Comparison of ENCODE assay signal across 18 cellular contexts in the genomic region with DNA sequence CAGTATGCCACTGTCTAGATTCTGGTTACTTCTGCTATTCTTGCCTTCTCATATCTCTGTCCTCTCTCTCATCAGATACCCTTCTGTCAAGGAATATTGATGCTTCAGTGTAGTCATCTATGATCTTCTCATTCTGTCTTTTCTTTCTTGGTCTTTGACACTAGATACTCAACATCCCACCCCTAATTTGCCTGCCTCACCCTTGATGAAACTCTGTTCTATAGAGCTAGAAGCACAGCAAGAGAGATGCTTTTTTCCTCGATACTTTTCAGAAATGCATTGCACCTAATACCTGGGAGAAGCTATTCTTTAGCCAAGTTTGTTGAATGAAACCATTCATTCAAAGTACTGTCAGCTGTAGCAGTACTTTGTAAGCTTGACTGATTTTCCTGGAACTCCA. TPM values are rescaled to one million over a fixed set of nuclear protein-coding genes. Genes with fewer than 3 reads are reported as not detected.
DNase-seq lines count a peak whose midpoint lies in the region; ATAC-seq, FAIRE-seq and TF ChIP-seq lines count a peak whose summit lies in the region.
"Had no signal": no experiment of that assay in that cellular context is flagged by ENCODE, and none has a peak within 500 bp of the region (broad histone marks: within the 10 kb centered on the region; RNA-seq: fewer than 3 reads in every experiment).

No MANE protein-coding gene starts in this region.

- TF ChIP-seq CTCF in HepG2 (CRISPR knock-in tag; IDR thresholded peaks at IDR 0.05) = no peak
- TF ChIP-seq CTCF in right lobe of liver (IDR thresholded peaks at IDR 0.05) = no peak
- no peak for TF ChIP-seq CTCF in OCI-LY7 (conservative IDR thresholded peaks at IDR 0.05; ENCODE audit: low read length)

- BruUV-seq in HepG2 (replicated peaks; lab: Mats Ljungman, UMichigan) (no TSS peak), OCI-LY7 (replicated peaks; lab: Mats Ljungman, UMichigan) (no TSS peak)

- no peaks in the 10 kb centered on the region for H3K27me3 Mint-ChIP-seq in memory B cell

- H2AFZ ChIP-seq in HepG2 (ENCODE audit: low read length) (no peak overlapping the region), OCI-LY7 (ENCODE audit: low read length) (no peak overlapping the region)

- H3K9ac ChIP-seq in HepG2 (ENCODE audit: insufficient read depth, low read depth, low read length) = no peak overlapping the region

- H3K4me1 ChIP-seq in HepG2 (ENCODE audit: insufficient read depth, low read length) = peaks cover 40% of the 10 kb centered on the region
- peaks cover 0 to 18% (median 6%) of the 10 kb centered on the region in 4 donors for H3K4me1 ChIP-seq in right lobe of liver
- H3K4me1 ChIP-seq in OCI-LY7 (ENCODE audit: insufficient read depth, low read length, poor library complexity, severe bottlenecking) = peaks cover 49% of the 10 kb centered on the region
- H3K4me1 ChIP-seq: BE2C had no signal

- H3K9me2 ChIP-seq in OCI-LY7 (ENCODE audit: insufficient read depth, low read length) = no peaks in the 10 kb centered on the region

- POLR2A ChIA-PET in HepG2 (lab: Yijun Ruan, JAX) (interaction anchor here (1.2 kb wide), 1 partner anchor 9 kb away, joined by 4 read pairs; no protein-coding TSS in a partner anchor), OCI-LY7 (lab: Charles Lee) (no interaction called here)

- H3K27ac ChIP-seq in HepG2 (ENCODE audit: extremely low read length, insufficient read depth, low read length) = no peak overlapping the region
- no peak overlapping the region for H3K27ac ChIP-seq in right lobe of liver
- H3K27ac ChIP-seq in OCI-LY7 (ENCODE audit: low read depth, low read length, poor library complexity, severe bottlenecking) = no peak overlapping the region

- no peak overlapping the region for H3K4me3 ChIP-seq in HepG2 (replicated peaks in 1 of 3; ENCODE audit: insufficient read depth in 1 of 3, low read depth in 2 of 3, low read length in 3 of 3)
- H3K4me3 ChIP-seq in right lobe of liver = no peak overlapping the region
- no peak overlapping the region for H3K4me3 ChIP-seq in OCI-LY7 (ENCODE audit: low read depth, low read length, poor library complexity, severe bottlenecking)

- H3K36me3 Mint-ChIP-seq in memory B cell = peaks cover 27% of the 10 kb centered on the region

- intact Hi-C loops in HepG2 (cut with micrococcal nuclease; ENCODE audit: unreplicated experiment) (no loop called here), right lobe of liver (cut with DNase I) (no loop called here), OCI-LY7 (cut with micrococcal nuclease; ENCODE audit: unreplicated experiment) (no loop called here)

- TF ChIP-seq EP300 in HepG2 (IDR thresholded peaks at IDR 0.05; ENCODE audit: low read depth in 2 of 2, low read length in 2 of 2) (no peak), HepG2 (CRISPR knock-in tag; IDR thresholded peaks at IDR 0.05; ENCODE audit: borderline replicate concordance) (no peak)

- no peak overlapping the region for H3K4me2 ChIP-seq in HepG2 (ENCODE audit: low read depth, low read length)
- H3K4me2 ChIP-seq in OCI-LY7 (ENCODE audit: low read length) = peak overlapping the region; percentile 35; the same call in 1 of the 2 replicates

- FAIRE-seq in HepG2 (lab: Jason Lieb, UNC) = no peak
- FAIRE-seq: RCC 7860 had no signal

- CTCF ChIA-PET in HepG2 (lab: Yijun Ruan, JAX; ENCODE audit: low intra/inter-chr PET ratio, low total read pairs) = no interaction called here
- CTCF ChIA-PET in OCI-LY7 (lab: Charles Lee; ENCODE audit: unreplicated experiment) = no interaction called here

- H4K20me1 ChIP-seq in HepG2 (ENCODE audit: insufficient read depth, low read length) = peaks cover 64% of the 10 kb centered on the region
- H4K20me1 ChIP-seq in OCI-LY7 (ENCODE audit: insufficient read depth, low read length) = peaks cover 38% of the 10 kb centered on the region

- peaks cover 26% of the 10 kb centered on the region for H3K4me1 Mint-ChIP-seq in memory B cell

- no peaks in the 10 kb centered on the region for H3K9me3 Mint-ChIP-seq in memory B cell

- no peak overlapping the region for H3K27ac Mint-ChIP-seq in memory B cell

- no peak for TF ChIP-seq RAD21 in HepG2 (CRISPR knock-in tag; IDR thresholded peaks at IDR 0.05)

- H3K79me2 ChIP-seq in HepG2 (ENCODE audit: insufficient read depth, low read length) (peaks cover 93% of the 10 kb centered on the region), OCI-LY7 (ENCODE audit: insufficient read depth, low read depth, low read length) (peaks cover 59% of the 10 kb centered on the region)

- 87% methylated on average over 1 of the region's 1 CpG for WGBS in HepG2 (ENCODE audit: low lambda C conversion rate)
- 100% methylated on average over 1 of the region's 1 CpG for WGBS in right lobe of liver (ENCODE audit: insufficient coverage, low coverage, low lambda C conversion rate, missing lambda C conversion rate)

- ATAC-seq in HepG2 = no peak
- ATAC-seq in right lobe of liver = no peak
- peak; percentile 6 for ATAC-seq in memory B cell (ENCODE audit: low read depth)

- H3K27me3 ChIP-seq in HepG2 (ENCODE audit: control insufficient read depth in 1 of 2, insufficient read depth in 2 of 2, low read length in 2 of 2) (no peaks in the 10 kb centered on the region), right lobe of liver (no peaks in the 10 kb centered on the region)
- H3K27me3 ChIP-seq: BE2C had no signal

- H3K36me3 ChIP-seq in HepG2 (replicated peaks in 1 of 2; ENCODE audit: control insufficient read depth in 1 of 2, insufficient read depth in 2 of 2, low read length in 2 of 2) (peaks cover 9 to 62% of the 10 kb centered on the region in 2 experiments), right lobe of liver (peaks cover 0 to 20% (median 4%) of the 10 kb centered on the region in 4 donors), OCI-LY7 (ENCODE audit: insufficient read depth, low read length) (peaks cover 92% of the 10 kb centered on the region)

- H3K9me3 ChIP-seq in HepG2 (ENCODE audit: low read length) (no peaks in the 10 kb centered on the region), right lobe of liver (no peaks in the 10 kb centered on the region), OCI-LY7 (ENCODE audit: low read length) (no peaks in the 10 kb centered on the region)
- H3K9me3 ChIP-seq: BE2C had no signal

- TF ChIP-seq POLR2A in HepG2 (IDR thresholded peaks at IDR 0.05; ENCODE audit: insufficient read depth in 1 of 2, low read depth in 2 of 2, low read length in 2 of 2) (no peak), right lobe of liver (IDR thresholded peaks at IDR 0.05) (no peak)

- DNase-seq in HepG2 (ENCODE audit: low spot score) (no peak), right lobe of liver (no peak), OCI-LY7 (ENCODE audit: low spot score) (no peak), memory B cell (ENCODE audit: low spot score in 2 of 2) (no peak), NCI-H2081 treated with DMSO at 0.1 percent for 48 hours (lab: John Stamatoyannopoulos, UW) (no peak), NCI-H187 treated with DMSO at 0.1 percent for 48 hours (lab: John Stamatoyannopoulos, UW) (no peak)
- no peak for DNase-seq in stimulated activated naive CD4-positive, alpha-beta T cell (lab: John Stamatoyannopoulos, UW)
- DNase-seq: BE2C, DMS 273 treated with DMSO at 0.1 percent for 48 hours, H7, KG1, MM.1S, NCI-H1105, NCI-H187, NCI-H2171, NCI-H510A treated with DMSO at 0.1 percent for 48 hours, SHP77 had no signal

- in situ Hi-C loops in HepG2 (cut with HindIII; ENCODE audit: extremely low pct_ligation_motif_present, low pct_unique_long_range_greater_than_20kb) = no loop called here

- H3K4me3 Mint-ChIP-seq in memory B cell = peak overlapping the region; percentile 4

RNA-seq across cellular contexts. Expression of a gene that starts 9.5 kb away (rescaled TPM):
- 493 and 750 TPM in 2 replicates for total RNA-seq in HepG2 (2016; rRNA removed; fragmentation: Illumina TruSeq; extraction: Trizol)
- total RNA-seq in HepG2 (2016; cell fraction: cytosol; rRNA removed; fragmentation: Illumina TruSeq; extraction: Trizol; ENCODE audit: low read depth) = 68.0 and 78.0 TPM in 2 replicates
- total RNA-seq in HepG2 (2016; cell fraction: insoluble cytoplasmic fraction; rRNA removed; fragmentation: Illumina TruSeq; extraction: Trizol) = 485 and 732 TPM in 2 replicates
- 155 and 168 TPM in 2 replicates for total RNA-seq in HepG2 (2016; cell fraction: membrane; rRNA removed; fragmentation: Illumina TruSeq; extraction: Trizol)
- total RNA-seq in HepG2 (2016; cell fraction: nucleus; rRNA removed; fragmentation: Illumina TruSeq; extraction: Trizol) = 303 and 351 TPM in 2 replicates
- polyA plus RNA-seq in HepG2 (2011; rRNA removed) = 579 and 733 TPM in 2 replicates
- polyA plus RNA-seq in HepG2 (2011; cell fraction: cytosol; rRNA removed) = 208 and 366 TPM in 2 replicates
- polyA plus RNA-seq in HepG2 (2011; cell fraction: nucleus; rRNA removed) = 383 and 475 TPM in 2 replicates
- 320 and 513 TPM in 2 replicates for polyA plus RNA-seq in HepG2 (2012)
- 35.1 and 36.8 TPM in 2 replicates for polyA plus RNA-seq in HepG2 (2016; cell fraction: cytosol; fragmentation: Illumina TruSeq; extraction: Trizol; ENCODE audit: low read depth)
- polyA plus RNA-seq in HepG2 (2016; cell fraction: insoluble cytoplasmic fraction; fragmentation: Illumina TruSeq; extraction: Trizol; ENCODE audit: low read depth) = 746 and 761 TPM in 2 replicates
- 102 and 104 TPM in 2 replicates for polyA plus RNA-seq in HepG2 (2016; cell fraction: membrane; fragmentation: Illumina TruSeq; extraction: Trizol; ENCODE audit: low read depth)
- 515 and 562 TPM in 2 replicates for polyA plus RNA-seq in HepG2 (2016; cell fraction: nucleus; fragmentation: Illumina TruSeq; extraction: Trizol; ENCODE audit: insufficient read depth, low read depth)
- polyA minus RNA-seq in HepG2 (2011; rRNA and poly(A)+ RNA removed; ENCODE audit: low replicate concordance) = 234 and 609 TPM in 2 replicates
- 218 and 237 TPM in 2 replicates for polyA minus RNA-seq in HepG2 (2011; cell fraction: cytosol; rRNA and poly(A)+ RNA removed)
- polyA minus RNA-seq in HepG2 (2011; cell fraction: nucleus; rRNA and poly(A)+ RNA removed) = 446 and 458 TPM in 2 replicates
- total RNA-seq in right lobe of liver = 10 to 100 TPM; 66.6 to 97.9 (median 86.2) TPM
- total RNA-seq in OCI-LY7 (2014; rRNA removed; shearing (Covaris generic)) = 198 and 222 TPM in 2 replicates
- 275 and 301 TPM in 2 replicates for total RNA-seq in OCI-LY7 (2022)

RNA-seq across cellular contexts. Expression of a gene that starts 9.8 kb away (rescaled TPM):
- 707 and 912 TPM in 2 replicates for total RNA-seq in HepG2 (2016; rRNA removed; fragmentation: Illumina TruSeq; extraction: Trizol)
- 195 and 216 TPM in 2 replicates for total RNA-seq in HepG2 (2016; cell fraction: cytosol; rRNA removed; fragmentation: Illumina TruSeq; extraction: Trizol; ENCODE audit: low read depth)
- 687 and 831 TPM in 2 replicates for total RNA-seq in HepG2 (2016; cell fraction: insoluble cytoplasmic fraction; rRNA removed; fragmentation: Illumina TruSeq; extraction: Trizol)
- total RNA-seq in HepG2 (2016; cell fraction: membrane; rRNA removed; fragmentation: Illumina TruSeq; extraction: Trizol) = 620 and 676 TPM in 2 replicates
- total RNA-seq in HepG2 (2016; cell fraction: nucleus; rRNA removed; fragmentation: Illumina TruSeq; extraction: Trizol) = 437 and 494 TPM in 2 replicates
- polyA plus RNA-seq in HepG2 (2011; rRNA removed) = 434 and 464 TPM in 2 replicates
- 419 and 448 TPM in 2 replicates for polyA plus RNA-seq in HepG2 (2011; cell fraction: cytosol; rRNA removed)
- polyA plus RNA-seq in HepG2 (2011; cell fraction: nucleus; rRNA removed) = 618 and 764 TPM in 2 replicates
- 461 and 517 TPM in 2 replicates for polyA plus RNA-seq in HepG2 (2012)
- 179 and 188 TPM in 2 replicates for polyA plus RNA-seq in HepG2 (2016; cell fraction: cytosol; fragmentation: Illumina TruSeq; extraction: Trizol; ENCODE audit: low read depth)
- 695 and 895 TPM in 2 replicates for polyA plus RNA-seq in HepG2 (2016; cell fraction: insoluble cytoplasmic fraction; fragmentation: Illumina TruSeq; extraction: Trizol; ENCODE audit: low read depth)
- polyA plus RNA-seq in HepG2 (2016; cell fraction: membrane; fragmentation: Illumina TruSeq; extraction: Trizol; ENCODE audit: low read depth) = 483 and 563 TPM in 2 replicates
- 674 and 742 TPM in 2 replicates for polyA plus RNA-seq in HepG2 (2016; cell fraction: nucleus; fragmentation: Illumina TruSeq; extraction: Trizol; ENCODE audit: insufficient read depth, low read depth)
- polyA minus RNA-seq in HepG2 (2011; rRNA and poly(A)+ RNA removed; ENCODE audit: low replicate concordance) = 303 and 643 TPM in 2 replicates
- 590 and 596 TPM in 2 replicates for polyA minus RNA-seq in HepG2 (2011; cell fraction: cytosol; rRNA and poly(A)+ RNA removed)
- 603 and 678 TPM in 2 replicates for polyA minus RNA-seq in HepG2 (2011; cell fraction: nucleus; rRNA and poly(A)+ RNA removed)
- 100 to 1,000 TPM; 341 to 557 (median 479) TPM for total RNA-seq in right lobe of liver
- 155 and 176 TPM in 2 replicates for total RNA-seq in OCI-LY7 (2014; rRNA removed; shearing (Covaris generic))
- 148 and 170 TPM in 2 replicates for total RNA-seq in OCI-LY7 (2022)

RNA-seq across cellular contexts. Expression of a gene that starts 30.8 kb away (rescaled TPM):
- total RNA-seq in HepG2 (2016; rRNA removed; fragmentation: Illumina TruSeq; extraction: Trizol) (43.3 and 45.4 TPM in 2 replicates), right lobe of liver (10 to 100 TPM; 13.3 to 41.3 (median 28.7) TPM), OCI-LY7 (2022) (47.9 and 52.7 TPM in 2 replicates)
- total RNA-seq in HepG2 (2016; cell fraction: cytosol; rRNA removed; fragmentation: Illumina TruSeq; extraction: Trizol; ENCODE audit: low read depth) = 60.7 and 66.0 TPM in 2 replicates
- 39.9 and 41.1 TPM in 2 replicates for total RNA-seq in HepG2 (2016; cell fraction: insoluble cytoplasmic fraction; rRNA removed; fragmentation: Illumina TruSeq; extraction: Trizol)
- 26.8 and 27.2 TPM in 2 replicates for total RNA-seq in HepG2 (2016; cell fraction: membrane; rRNA removed; fragmentation: Illumina TruSeq; extraction: Trizol)
- total RNA-seq in HepG2 (2016; cell fraction: nucleus; rRNA removed; fragmentation: Illumina TruSeq; extraction: Trizol) = 40.7 and 47.5 TPM in 2 replicates
- polyA plus RNA-seq in HepG2 (2011; rRNA removed) = 28.0 and 29.5 TPM in 2 replicates
- 14.2 and 16.0 TPM in 2 replicates for polyA plus RNA-seq in HepG2 (2011; cell fraction: cytosol; rRNA removed)
- polyA plus RNA-seq in HepG2 (2011; cell fraction: nucleus; rRNA removed) = 67.3 and 75.5 TPM in 2 replicates
- 28.7 and 33.3 TPM in 2 replicates for polyA plus RNA-seq in HepG2 (2012)
- polyA plus RNA-seq in HepG2 (2016; cell fraction: cytosol; fragmentation: Illumina TruSeq; extraction: Trizol; ENCODE audit: low read depth) = 3.3 and 4.4 TPM in 2 replicates
- polyA plus RNA-seq in HepG2 (2016; cell fraction: insoluble cytoplasmic fraction; fragmentation: Illumina TruSeq; extraction: Trizol; ENCODE audit: low read depth) = 24.1 and 27.0 TPM in 2 replicates
- 6.7 and 9.3 TPM in 2 replicates for polyA plus RNA-seq in HepG2 (2016; cell fraction: membrane; fragmentation: Illumina TruSeq; extraction: Trizol; ENCODE audit: low read depth)
- 43.0 and 49.1 TPM in 2 replicates for polyA plus RNA-seq in HepG2 (2016; cell fraction: nucleus; fragmentation: Illumina TruSeq; extraction: Trizol; ENCODE audit: insufficient read depth, low read depth)
- polyA minus RNA-seq in HepG2 (2011; rRNA and poly(A)+ RNA removed; ENCODE audit: low replicate concordance) = 62.3 and 67.5 TPM in 2 replicates
- polyA minus RNA-seq in HepG2 (2011; cell fraction: cytosol; rRNA and poly(A)+ RNA removed) = 23.7 and 25.8 TPM in 2 replicates
- polyA minus RNA-seq in HepG2 (2011; cell fraction: nucleus; rRNA and poly(A)+ RNA removed) = 56.9 and 62.9 TPM in 2 replicates
- total RNA-seq in OCI-LY7 (2014; rRNA removed; shearing (Covaris generic)) = 23.2 and 33.6 TPM in 2 replicates
